12 cellular contexts compared by ENCODE assay signal in the genomic region with DNA sequence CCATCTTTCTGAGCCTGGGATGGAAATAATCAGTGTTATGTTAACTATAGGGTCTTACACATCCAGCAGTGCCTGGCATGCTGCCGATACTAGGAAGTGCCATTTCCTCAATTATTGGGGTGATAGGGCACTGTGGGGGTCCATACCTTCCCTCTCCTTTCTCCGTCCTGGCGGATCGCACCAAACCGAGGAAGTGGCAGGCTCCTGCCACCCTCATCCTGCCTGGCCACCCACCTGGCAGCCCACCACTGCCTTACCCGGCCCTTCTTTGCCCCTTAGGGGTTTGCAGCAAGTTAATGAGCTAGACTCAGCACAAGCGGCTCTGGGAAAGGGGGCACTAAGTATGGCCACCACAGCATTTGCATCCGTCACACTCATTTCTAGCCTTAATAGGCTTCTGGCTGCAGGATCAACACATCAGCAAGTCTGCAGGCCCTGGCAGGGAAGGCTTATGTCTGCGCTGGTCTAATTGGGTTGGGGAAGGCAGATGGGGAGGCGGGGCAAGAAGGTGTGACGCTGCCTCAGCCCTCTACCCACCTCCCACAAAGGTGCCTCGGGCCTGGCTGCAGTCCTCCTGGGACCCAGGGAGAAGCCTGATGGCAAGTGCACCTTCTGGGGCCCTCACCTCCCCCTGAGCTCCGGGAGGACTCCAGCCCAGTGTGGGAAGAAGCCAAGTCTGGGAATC. TPM values are rescaled to one million over a fixed set of nuclear protein-coding genes. Genes with fewer than 3 reads are reported as not detected.
DNase-seq lines count a peak whose midpoint lies in the region; ATAC-seq, FAIRE-seq and TF ChIP-seq lines count a peak whose summit lies in the region.
"Had no signal": no experiment of that assay in that cellular context is flagged by ENCODE, and none has a peak within 500 bp of the region (broad histone marks: within the 10 kb centered on the region; RNA-seq: fewer than 3 reads in every experiment).

No MANE protein-coding gene starts in this region.

- intact Hi-C loops in testis (cut with DNase I; ENCODE audit: low total_unique reads), result loop anchor here (5.0 kb wide), 1 partner anchor 100 kb away; no protein-coding TSS in a partner anchor
- intact Hi-C loops in pancreas (cut with DNase I), result loop anchor here (5.0 to 10.0 kb wide), 2 partner anchors 98 to 100 kb away; no protein-coding TSS in a partner anchor

- peaks cover 5% of the 10 kb centered on the region for H3K36me3 Mint-ChIP-seq in activated naive CD4-positive, alpha-beta T cell treated with anti-CD3 and anti-CD28 coated beads, Interleukin-2, amount 10 ng/mL, durations not matched to agents 7 days and 5 days

- H3K27ac Mint-ChIP-seq in activated naive CD4-positive, alpha-beta T cell treated with anti-CD3 and anti-CD28 coated beads, Interleukin-2, amount 10 ng/mL, durations not matched to agents 7 days and 5 days, result peak overlapping the region; percentile 47
- H3K27ac Mint-ChIP-seq: neural progenitor cell had no signal

- TF ChIP-seq POLR2A in testis (IDR thresholded peaks at IDR 0.05), result no peak

- TF ChIP-seq CTCF in testis (IDR thresholded peaks at IDR 0.05) (no peak), pancreas (IDR thresholded peaks at IDR 0.05) (no peak)

- H3K27me3 Mint-ChIP-seq in activated naive CD4-positive, alpha-beta T cell treated with anti-CD3 and anti-CD28 coated beads, Interleukin-2, amount 10 ng/mL, durations not matched to agents 7 days and 5 days, result peaks cover 46% of the 10 kb centered on the region

- H3K36me3 ChIP-seq in testis (ENCODE audit: low read depth, missing control alignments) (no peaks in the 10 kb centered on the region), pancreas (no peaks in the 10 kb centered on the region)
- H3K36me3 ChIP-seq: neural progenitor cell had no signal

- H3K4me1 ChIP-seq in testis (peaks cover 34% of the 10 kb centered on the region), pancreas (peaks cover 18 to 23% (median 19%) of the 10 kb centered on the region in 3 donors)

- 70 to 80% methylated on average over 7 to 13 of the region's 13 CpGs for WGBS in testis, 2 donors
- WGBS in pancreas, 2 donors, result 84 to 88% methylated on average over 13 of the region's 13 CpGs

- H3K4me3 ChIP-seq in testis, result no peak overlapping the region
- no peak overlapping the region for H3K4me3 ChIP-seq in pancreas
- H3K4me3 ChIP-seq: A549 had no signal

- no peak overlapping the region for H3K4me3 Mint-ChIP-seq in activated naive CD4-positive, alpha-beta T cell treated with anti-CD3 and anti-CD28 coated beads, Interleukin-2, amount 10 ng/mL, durations not matched to agents 7 days and 5 days
- H3K4me3 Mint-ChIP-seq: neural progenitor cell had no signal

- H3K27ac ChIP-seq in testis (peak overlapping the region; percentile 55 to 79), pancreas (no peak overlapping the region)
- H3K27ac ChIP-seq: neural progenitor cell had no signal

- no peak for DNase-seq in activated naive CD4-positive, alpha-beta T cell treated with anti-CD3 and anti-CD28 coated beads, Interleukin-2, amount 10 ng/mL, durations not matched to agents 7 days and 5 days
- no peak for DNase-seq in activated naive CD4-positive, alpha-beta T cell treated with Interleukin-2 at 50 U/mL for 16 hours
- DNase-seq in NCI-H526 treated with DMSO at 0.1 percent for 48 hours (lab: John Stamatoyannopoulos, UW), result peak; percentile 10
- DNase-seq in testis, result no peak
- no peak for DNase-seq in pancreas
- DNase-seq in kidney tubule cell (ENCODE audit: low spot score), result no peak
- no peak for DNase-seq in NCI-H2196 treated with DMSO at 0.1 percent for 48 hours (lab: John Stamatoyannopoulos, UW; ENCODE audit: unreplicated experiment)

- CTCF ChIA-PET in activated naive CD4-positive, alpha-beta T cell treated with anti-CD3 and anti-CD28 coated beads, Interleukin-2, amount 10 ng/mL, durations not matched to agents 7 days and 5 days (lab: Charles Lee), result interaction anchor here (0.8 to 4.9 kb wide), 22 partner anchors 10 to 489 kb away, joined by 3 to 56 read pairs (median 4); partner anchors contain the start of gene ACBD4

- no peaks in the 10 kb centered on the region for H3K27me3 ChIP-seq in testis
- H3K27me3 ChIP-seq in pancreas, result no peaks in the 10 kb centered on the region

- H3K9me3 Mint-ChIP-seq in activated naive CD4-positive, alpha-beta T cell treated with anti-CD3 and anti-CD28 coated beads, Interleukin-2, amount 10 ng/mL, durations not matched to agents 7 days and 5 days, result no peaks in the 10 kb centered on the region
- H3K9me3 Mint-ChIP-seq: neural progenitor cell had no signal

- H3K4me1 Mint-ChIP-seq in activated naive CD4-positive, alpha-beta T cell treated with anti-CD3 and anti-CD28 coated beads, Interleukin-2, amount 10 ng/mL, durations not matched to agents 7 days and 5 days, result peaks cover 21% of the 10 kb centered on the region

- FAIRE-seq in pancreas (lab: Jason Lieb, UNC), result no peak
- FAIRE-seq: A549 had no signal

- no peaks in the 10 kb centered on the region for H3K9me3 ChIP-seq in testis
- H3K9me3 ChIP-seq in pancreas, result no peaks in the 10 kb centered on the region
- H3K9me3 ChIP-seq: A549, thoracic aorta had no signal

- ATAC-seq in esophagus mucosa (peak; percentile 30), pancreas (no peak)

RNA-seq across cellular contexts. Expression of gene DCAKD, which starts 28.6 kb away (rescaled TPM):
- 19.5 TPM for total RNA-seq in esophagus mucosa
- total RNA-seq in testis, result 10 to 100 TPM; 63.1 to 72.5 TPM
- polyA plus RNA-seq in testis (ENCODE audit: insufficient read depth, low read depth, low replicate concordance), result 33.2 TPM
- total RNA-seq in pancreas, result 10 to 100 TPM in 5 of 6 donors, 1 to 10 TPM in 1; 9.3 to 19.2 (median 12.1) TPM
- 10 to 100 TPM in 1 of 2 donors, 1 to 10 TPM in 1; 9.8 to 14.1 TPM for polyA plus RNA-seq in pancreas

RNA-seq across cellular contexts. Expression of gene NMT1, which starts 38.3 kb away (rescaled TPM):
- 63.0 TPM for total RNA-seq in esophagus mucosa
- total RNA-seq in testis, result 10 to 100 TPM; 76.1 to 79.0 TPM
- polyA plus RNA-seq in testis (ENCODE audit: insufficient read depth, low read depth, low replicate concordance), result 143 TPM
- total RNA-seq in pancreas, result 10 to 100 TPM; 31.7 to 66.5 (median 43.6) TPM
- 10 to 100 TPM; 27.0 to 37.9 TPM for polyA plus RNA-seq in pancreas

RNA-seq across cellular contexts. Expression of gene C1QL1, which starts 54.7 kb away (rescaled TPM):
- total RNA-seq in esophagus mucosa (0.12 TPM), testis (1 to 10 TPM in 1 of 2 donors, under 1 TPM in 1; 0.74 to 1.3 TPM), pancreas (1 to 10 TPM in 5 of 6 donors, under 1 TPM in 1; 0.92 to 4.3 (median 2.7) TPM)
- polyA plus RNA-seq in testis (ENCODE audit: insufficient read depth, low read depth, low replicate concordance) (1.7 TPM), pancreas (10 to 100 TPM; 17.0 to 29.3 TPM)
- total RNA-seq: epithelial cell of proximal tubule had no signal

Comparison
In these comparisons a context has a peak if more than half of its experiments do, and no peak if none do; other contexts are left out.
1. H3K27ac ChIP-seq: peak in testis (2 of 2); none in pancreas (0 of 4).